Comparison of ENCODE assay signal across 1 cellular context in genomic region chr6:126030045-126030444, GRCh38.
TF ChIP-seq lines count a peak whose summit lies in the region.

No MANE protein-coding gene starts in this region.

TF ChIP-seq in K562, 482 proteins besides CTCF, POLR2A, EP300 and RAD21:
- TF ChIP-seq ZNF318 (IDR thresholded peaks at IDR 0.05; ENCODE audit: borderline replicate concordance in 1 of 2, low read depth in 1 of 2) (no peak), RFX1 (IDR thresholded peaks at IDR 0.05) (0 out of 2 replicates have a peak, but pooled peaks have one; percentile 22), FOXJ2 (tag; IDR thresholded peaks at IDR 0.05) (0 out of 2 replicates have a peak, but pooled peaks have one; percentile 55)
